ENCODE assay signal across 1 cellular context in the genomic region with DNA sequence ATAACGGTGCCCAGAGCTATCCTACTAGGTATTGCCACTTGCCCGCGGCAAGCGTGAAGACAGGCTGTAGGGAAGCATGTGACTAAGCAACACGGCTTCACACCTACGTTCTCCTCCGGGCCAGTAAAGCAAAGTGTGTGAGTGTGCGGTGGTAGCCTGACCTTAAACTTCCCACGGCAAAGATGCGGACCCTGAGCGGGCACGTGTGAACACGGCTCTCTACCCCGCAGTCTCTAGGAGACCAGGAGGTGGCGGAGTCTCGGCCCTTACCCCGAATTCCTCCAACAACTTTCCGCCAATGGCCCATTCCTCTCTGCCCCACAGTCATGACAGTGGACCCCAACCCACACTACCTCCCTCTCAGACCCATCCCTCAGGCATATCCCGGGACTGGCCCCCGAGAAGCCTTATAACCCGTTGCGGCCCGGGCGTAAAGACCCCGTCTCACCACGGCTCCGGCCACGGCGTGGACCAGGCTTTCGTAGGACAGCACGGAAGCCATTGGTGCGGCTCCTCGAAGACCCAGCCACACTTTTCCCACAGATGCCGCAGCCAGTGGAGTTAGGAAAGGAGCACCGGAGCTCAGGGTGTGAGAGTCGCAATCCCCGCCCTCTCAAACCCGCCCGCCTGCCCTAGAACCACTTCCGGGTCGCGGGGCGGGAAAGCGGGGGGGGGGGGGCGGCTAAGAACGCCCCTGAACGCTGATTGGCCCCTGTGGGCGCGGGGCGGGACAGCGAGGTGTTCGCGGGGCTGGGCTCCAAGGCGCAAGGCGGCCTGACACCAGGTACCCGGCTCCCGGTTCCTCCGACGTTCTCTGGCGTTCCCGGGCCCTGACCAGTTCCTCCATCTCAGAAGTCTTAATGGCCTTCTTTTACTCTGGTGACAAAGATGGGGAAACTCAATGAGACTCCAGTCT.
TF ChIP-seq lines count a peak whose summit lies in the region.

A gene with protein sequence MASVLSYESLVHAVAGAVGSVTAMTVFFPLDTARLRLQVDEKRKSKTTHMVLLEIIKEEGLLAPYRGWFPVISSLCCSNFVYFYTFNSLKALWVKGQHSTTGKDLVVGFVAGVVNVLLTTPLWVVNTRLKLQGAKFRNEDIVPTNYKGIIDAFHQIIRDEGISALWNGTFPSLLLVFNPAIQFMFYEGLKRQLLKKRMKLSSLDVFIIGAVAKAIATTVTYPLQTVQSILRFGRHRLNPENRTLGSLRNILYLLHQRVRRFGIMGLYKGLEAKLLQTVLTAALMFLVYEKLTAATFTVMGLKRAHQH (minus strand): TSS at position 600 of the 916 bp plus-strand sequence. CDS start 98 bp downstream, at position 502.

TF ChIP-seq in K562, 482 proteins besides CTCF, POLR2A, EP300 and RAD21 (continued from another document):
- TF ChIP-seq, protein P1, sequence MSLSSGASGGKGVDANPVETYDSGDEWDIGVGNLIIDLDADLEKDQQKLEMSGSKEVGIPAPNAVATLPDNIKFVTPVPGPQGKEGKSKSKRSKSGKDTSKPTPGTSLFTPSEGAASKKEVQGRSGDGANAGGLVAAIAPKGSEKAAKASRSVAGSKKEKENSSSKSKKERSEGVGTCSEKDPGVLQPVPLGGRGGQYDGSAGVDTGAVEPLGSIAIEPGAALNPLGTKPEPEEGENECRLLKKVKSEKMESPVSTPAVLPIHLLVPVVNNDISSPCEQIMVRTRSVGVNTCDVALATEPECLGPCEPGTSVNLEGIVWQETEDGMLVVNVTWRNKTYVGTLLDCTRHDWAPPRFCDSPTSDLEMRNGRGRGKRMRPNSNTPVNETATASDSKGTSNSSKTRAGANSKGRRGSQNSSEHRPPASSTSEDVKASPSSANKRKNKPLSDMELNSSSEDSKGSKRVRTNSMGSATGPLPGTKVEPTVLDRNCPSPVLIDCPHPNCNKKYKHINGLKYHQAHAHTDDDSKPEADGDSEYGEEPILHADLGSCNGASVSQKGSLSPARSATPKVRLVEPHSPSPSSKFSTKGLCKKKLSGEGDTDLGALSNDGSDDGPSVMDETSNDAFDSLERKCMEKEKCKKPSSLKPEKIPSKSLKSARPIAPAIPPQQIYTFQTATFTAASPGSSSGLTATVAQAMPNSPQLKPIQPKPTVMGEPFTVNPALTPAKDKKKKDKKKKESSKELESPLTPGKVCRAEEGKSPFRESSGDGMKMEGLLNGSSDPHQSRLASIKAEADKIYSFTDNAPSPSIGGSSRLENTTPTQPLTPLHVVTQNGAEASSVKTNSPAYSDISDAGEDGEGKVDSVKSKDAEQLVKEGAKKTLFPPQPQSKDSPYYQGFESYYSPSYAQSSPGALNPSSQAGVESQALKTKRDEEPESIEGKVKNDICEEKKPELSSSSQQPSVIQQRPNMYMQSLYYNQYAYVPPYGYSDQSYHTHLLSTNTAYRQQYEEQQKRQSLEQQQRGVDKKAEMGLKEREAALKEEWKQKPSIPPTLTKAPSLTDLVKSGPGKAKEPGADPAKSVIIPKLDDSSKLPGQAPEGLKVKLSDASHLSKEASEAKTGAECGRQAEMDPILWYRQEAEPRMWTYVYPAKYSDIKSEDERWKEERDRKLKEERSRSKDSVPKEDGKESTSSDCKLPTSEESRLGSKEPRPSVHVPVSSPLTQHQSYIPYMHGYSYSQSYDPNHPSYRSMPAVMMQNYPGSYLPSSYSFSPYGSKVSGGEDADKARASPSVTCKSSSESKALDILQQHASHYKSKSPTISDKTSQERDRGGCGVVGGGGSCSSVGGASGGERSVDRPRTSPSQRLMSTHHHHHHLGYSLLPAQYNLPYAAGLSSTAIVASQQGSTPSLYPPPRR (CRISPR knock-in tag; IDR thresholded peaks at IDR 0.05; ENCODE audit: borderline replicate concordance): no peak
